ENCODE assay signal across 1 cellular context in the genomic region with DNA sequence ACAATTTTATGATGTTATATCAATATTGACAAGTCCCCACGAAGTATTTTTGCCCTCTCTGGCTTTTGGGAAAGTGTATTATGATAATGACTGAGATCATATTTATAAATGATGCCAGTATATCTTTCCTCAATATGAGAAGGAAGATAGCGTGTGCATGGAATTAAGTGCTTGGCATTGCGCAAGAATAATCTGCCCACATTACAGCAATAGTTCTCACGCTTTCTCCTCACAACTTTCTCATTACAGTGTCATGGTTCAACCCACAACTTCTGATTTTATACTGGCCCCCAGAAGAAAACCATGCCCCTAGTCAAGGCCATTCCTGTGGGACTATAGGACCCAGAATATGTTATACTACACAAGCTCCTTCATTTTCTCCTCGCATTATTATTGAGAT.
TF ChIP-seq lines count a peak whose summit lies in the region.

No MANE protein-coding gene starts in this region.

TF ChIP-seq in K562, 482 proteins besides CTCF, POLR2A, EP300 and RAD21 (continued from another document):
- TF ChIP-seq CEBPB (tag; IDR thresholded peaks at IDR 0.05), result peak; percentile 92
- no peak for TF ChIP-seq STAT5A (IDR thresholded peaks at IDR 0.05; ENCODE audit: borderline replicate concordance, low read length)
- TF ChIP-seq, protein P1, sequence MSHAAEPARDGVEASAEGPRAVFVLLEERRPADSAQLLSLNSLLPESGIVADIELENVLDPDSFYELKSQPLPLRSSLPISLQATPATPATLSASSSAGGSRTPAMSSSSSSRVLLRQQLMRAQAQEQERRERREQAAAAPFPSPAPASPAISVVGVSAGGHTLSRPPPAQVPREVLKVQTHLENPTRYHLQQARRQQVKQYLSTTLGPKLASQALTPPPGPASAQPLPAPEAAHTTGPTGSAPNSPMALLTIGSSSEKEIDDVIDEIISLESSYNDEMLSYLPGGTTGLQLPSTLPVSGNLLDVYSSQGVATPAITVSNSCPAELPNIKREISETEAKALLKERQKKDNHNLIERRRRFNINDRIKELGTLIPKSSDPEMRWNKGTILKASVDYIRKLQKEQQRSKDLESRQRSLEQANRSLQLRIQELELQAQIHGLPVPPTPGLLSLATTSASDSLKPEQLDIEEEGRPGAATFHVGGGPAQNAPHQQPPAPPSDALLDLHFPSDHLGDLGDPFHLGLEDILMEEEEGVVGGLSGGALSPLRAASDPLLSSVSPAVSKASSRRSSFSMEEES (CRISPR knock-in tag; IDR thresholded peaks at IDR 0.05), result no peak
- no peak for TF ChIP-seq ARNT (IDR thresholded peaks at IDR 0.05)
